Comparison of ENCODE assay signal across 17 cellular contexts in genomic region chr6:41688256-41688965, GRCh38. TPM values are rescaled to one million over a fixed set of nuclear protein-coding genes. Genes with fewer than 3 reads are reported as not detected.
A peak's percentile ranks its signal among the peaks of the same experiment; 100 is the strongest.
DNase-seq lines count a peak whose midpoint lies in the region; ATAC-seq and TF ChIP-seq lines count a peak whose summit lies in the region.
"Had no signal": no experiment of that assay in that cellular context is flagged by ENCODE, and none has a peak within 500 bp of the region (broad histone marks: within the 10 kb centered on the region; RNA-seq: fewer than 3 reads in every experiment).

No MANE protein-coding gene starts in this region.

- H4K20me1 ChIP-seq in BLaER1, result peaks cover 30% of the 10 kb centered on the region

- DNase-seq in globus pallidus (ENCODE audit: low spot score) (peak; percentile 30), posterior vena cava (ENCODE audit: low spot score) (peak; percentile 55), left lobe of liver (ENCODE audit: low spot score) (no peak), occipital lobe (lab: John Stamatoyannopoulos, UW) (no peak)
- no peak for DNase-seq in stimulated activated CD4-positive, alpha-beta T cell treated with anti-CD3 and anti-CD28 coated beads, Interleukin-2, amount 100 ng/mL, for 48 hours
- DNase-seq: activated CD8-positive, alpha-beta T cell treated with anti-CD3 and anti-CD28 coated beads, Interleukin-2, amount 10 ng/mL, durations not matched to agents 7 days and 5 days; NCI-H1694; NCI-H226; T-cell had no signal

- H3K9ac ChIP-seq in BLaER1, result no peak overlapping the region

- no peak overlapping the region for H3K4me3 ChIP-seq in BLaER1
- H3K4me3 ChIP-seq: coronary artery, lung, right lobe of liver had no signal

- H3K9me3 Mint-ChIP-seq in IgD-negative memory B cell, result no peaks in the 10 kb centered on the region
- H3K9me3 Mint-ChIP-seq: T-cell had no signal

- peaks cover 3% of the 10 kb centered on the region for H3K36me3 Mint-ChIP-seq in IgD-negative memory B cell

- no peaks in the 10 kb centered on the region for H3K27me3 ChIP-seq in BLaER1
- H3K27me3 ChIP-seq: right lobe of liver had no signal

- TF ChIP-seq POLR2A in GM18505 (IDR thresholded peaks at IDR 0.05; ENCODE audit: borderline replicate concordance, extremely low read depth, insufficient read depth, insufficient read length), result no peak

- no peaks in the 10 kb centered on the region for H3K27me3 Mint-ChIP-seq in IgD-negative memory B cell
- H3K27me3 Mint-ChIP-seq: T-cell had no signal

- H3K4me2 ChIP-seq in BLaER1, result no peak overlapping the region

- peaks cover 17% of the 10 kb centered on the region for H3K4me1 ChIP-seq in BLaER1

- no peak for ATAC-seq in GM18505 (IDR thresholded peaks at IDR 0.05; ENCODE audit: unreplicated experiment)
- no peak for ATAC-seq in left lobe of liver
- ATAC-seq: activated CD8-positive, alpha-beta T cell treated with anti-CD3 and anti-CD28 coated beads, Interleukin-2, amount 10 ng/mL, durations not matched to agents 7 days and 5 days; right lobe of liver; T-cell had no signal

- intact Hi-C loops in posterior vena cava (cut with DNase I), result no loop called here

- no peaks in the 10 kb centered on the region for H3K9me3 ChIP-seq in BLaER1
- H3K9me3 ChIP-seq: right lobe of liver had no signal

- no peak overlapping the region for H3K4me3 Mint-ChIP-seq in IgD-negative memory B cell
- H3K4me3 Mint-ChIP-seq: activated CD8-positive, alpha-beta T cell treated with anti-CD3 and anti-CD28 coated beads, Interleukin-2, amount 10 ng/mL, durations not matched to agents 7 days and 5 days; T-cell had no signal

- peak overlapping the region; percentile 22; the same call in 1 of the 2 replicates for H3K27ac ChIP-seq in BLaER1
- H3K27ac ChIP-seq: coronary artery, right lobe of liver had no signal

- H3K4me1 Mint-ChIP-seq in IgD-negative memory B cell, result peaks cover 6 to 15% (median 8%) of the 10 kb centered on the region in 3 donors

- H3K27ac Mint-ChIP-seq in IgD-negative memory B cell, result peak overlapping the region; percentile 44 to 91 (median 85)
- H3K27ac Mint-ChIP-seq: activated CD8-positive, alpha-beta T cell treated with anti-CD3 and anti-CD28 coated beads, Interleukin-2, amount 10 ng/mL, durations not matched to agents 7 days and 5 days; T-cell had no signal

- peaks cover 89% of the 10 kb centered on the region for H3K36me3 ChIP-seq in BLaER1

RNA-seq across cellular contexts. Expression of gene TFEB, which starts 47.0 kb away (rescaled TPM):
- 196 TPM for polyA plus RNA-seq in IgD-negative memory B cell
- 10 to 100 TPM; 15.1 to 20.6 TPM for total RNA-seq in posterior vena cava
- total RNA-seq in left lobe of liver, result 8.9 TPM
- 3.4 TPM for total RNA-seq in occipital lobe

RNA-seq across cellular contexts. Expression of gene MDFI, which starts 50.1 kb away (rescaled TPM):
- polyA plus RNA-seq in IgD-negative memory B cell, result not detected
- total RNA-seq in posterior vena cava (1 to 10 TPM; 5.4 to 6.5 TPM), left lobe of liver (not detected), occipital lobe (11.7 TPM)
- total RNA-seq: activated CD8-positive, alpha-beta T cell treated with anti-CD3 and anti-CD28 coated beads, Interleukin-2, amount 10 ng/mL, durations not matched to agents 7 days and 5 days; T-cell had no signal

RNA-seq across cellular contexts. Expression of gene PGC, which starts 58.8 kb away (rescaled TPM):
- not detected for polyA plus RNA-seq in IgD-negative memory B cell
- not detected for total RNA-seq in posterior vena cava
- 0.63 TPM for total RNA-seq in left lobe of liver
- total RNA-seq in occipital lobe, result not detected
- total RNA-seq: activated CD8-positive, alpha-beta T cell treated with anti-CD3 and anti-CD28 coated beads, Interleukin-2, amount 10 ng/mL, durations not matched to agents 7 days and 5 days; MCF 10A; subcutaneous adipose tissue had no signal

Comparison
In these comparisons a context has a peak if more than half of its experiments do, and no peak if none do; other contexts are left out.
1. DNase-seq: peak in globus pallidus (single experiment) and posterior vena cava (single experiment); none in left lobe of liver (single experiment), stimulated activated CD4-positive, alpha-beta T cell treated with anti-CD3 and anti-CD28 coated beads, Interleukin-2, amount 100 ng/mL, for 48 hours (0 of 2) and occipital lobe (single experiment).